Comparison of ENCODE assay signal across 8 cellular contexts in the genomic region with DNA sequence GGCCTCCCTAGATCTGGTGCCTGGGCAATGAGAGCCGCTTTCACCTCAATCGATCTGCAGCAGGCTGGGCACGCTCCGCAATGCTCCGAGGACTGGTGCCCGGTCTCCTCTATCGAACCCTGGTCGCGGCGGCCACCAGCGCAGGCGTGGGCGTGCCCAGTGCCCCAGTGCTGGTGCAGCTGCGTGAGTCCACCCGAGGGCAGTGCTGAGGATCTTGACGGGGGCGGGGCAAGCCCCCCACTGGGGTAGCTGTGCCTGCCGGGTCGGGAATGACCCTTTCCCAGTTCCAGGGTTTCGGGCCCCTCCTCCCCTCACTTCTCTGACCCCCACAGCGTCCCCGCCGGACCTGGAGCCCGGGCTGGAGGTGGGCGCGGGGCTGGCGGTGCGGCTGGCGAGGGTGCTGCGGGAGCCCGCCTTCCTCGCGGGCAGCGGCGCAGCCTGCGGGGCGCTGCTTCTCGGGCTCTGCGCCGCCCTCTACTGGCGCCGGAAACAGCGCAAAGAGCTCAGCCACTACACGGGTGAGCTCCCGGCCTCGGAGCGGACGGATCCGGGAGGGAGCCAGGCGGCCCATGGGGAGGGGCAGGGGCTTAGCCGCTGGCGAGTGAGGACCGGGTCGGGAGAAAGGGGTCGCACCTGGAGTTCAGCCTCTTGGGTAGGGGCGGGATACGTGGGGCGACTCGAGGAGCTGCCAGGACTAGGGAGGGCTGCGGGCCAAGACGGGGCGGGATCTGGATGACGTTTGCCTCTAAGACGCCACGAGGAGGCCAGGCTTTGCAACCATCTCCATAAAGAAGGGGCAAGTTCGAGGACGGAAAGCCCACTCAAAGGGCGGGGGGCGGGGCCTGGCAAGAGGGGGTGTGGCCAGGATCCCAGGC. TPM values are rescaled to one million over a fixed set of nuclear protein-coding genes. Genes with fewer than 3 reads are reported as not detected.
A peak's percentile ranks its signal among the peaks of the same experiment; 100 is the strongest.
DNase-seq lines count a peak whose midpoint lies in the region; ATAC-seq and TF ChIP-seq lines count a peak whose summit lies in the region.

No MANE protein-coding gene starts in this region.

- peaks cover 24% of the 10 kb centered on the region for H3K27me3 Mint-ChIP-seq in activated T-helper 17 cell treated with anti-CD3 and anti-CD28 coated beads, Interleukin-2, amount 50 U/mL, for 72 hours
- peaks cover 57% of the 10 kb centered on the region for H3K27me3 Mint-ChIP-seq in nephron (ENCODE audit: low read depth)

- no peaks in the 10 kb centered on the region for H3K4me1 Mint-ChIP-seq in activated T-helper 17 cell treated with anti-CD3 and anti-CD28 coated beads, Interleukin-2, amount 50 U/mL, for 72 hours
- H3K4me1 Mint-ChIP-seq in nephron: peaks cover 5% of the 10 kb centered on the region

- H3K4me3 Mint-ChIP-seq in activated T-helper 17 cell treated with anti-CD3 and anti-CD28 coated beads, Interleukin-2, amount 50 U/mL, for 72 hours: peak overlapping the region; percentile 80
- peak overlapping the region; percentile 85 to 93 (median 93) for H3K4me3 Mint-ChIP-seq in nephron

- no peaks in the 10 kb centered on the region for H3K36me3 Mint-ChIP-seq in activated T-helper 17 cell treated with anti-CD3 and anti-CD28 coated beads, Interleukin-2, amount 50 U/mL, for 72 hours (ENCODE audit: low read depth)
- H3K36me3 Mint-ChIP-seq in nephron (ENCODE audit: low read depth): no peaks in the 10 kb centered on the region

- no peaks in the 10 kb centered on the region for H3K9me3 Mint-ChIP-seq in activated T-helper 17 cell treated with anti-CD3 and anti-CD28 coated beads, Interleukin-2, amount 50 U/mL, for 72 hours
- H3K9me3 Mint-ChIP-seq in nephron: no peaks in the 10 kb centered on the region

- DNase-seq in D341Med (ENCODE audit: low spot score) (peak; percentile 93), HUDEP-2 (lab: John Stamatoyannopoulos, UW; ENCODE audit: unreplicated experiment in 76 of 76) (peak in 74 of 76 experiments; percentile 22 to 91 (median 75)), RPMI7951 (ENCODE audit: low read depth) (peak; percentile 95), fibroblast of the aortic adventitia (ENCODE audit: low read depth) (peak; percentile 96)
- peak; percentile 78 for DNase-seq in stimulated activated naive CD4-positive, alpha-beta T cell treated with Interleukin-2 at 50 U/mL for 16 hours (lab: John Stamatoyannopoulos, UW)

- peak overlapping the region; percentile 73 for H3K27ac Mint-ChIP-seq in activated T-helper 17 cell treated with anti-CD3 and anti-CD28 coated beads, Interleukin-2, amount 50 U/mL, for 72 hours
- H3K27ac Mint-ChIP-seq in nephron: peak overlapping the region; percentile 86 to 98 (median 94)

- TF ChIP-seq CTCF in fibroblast of the aortic adventitia (IDR thresholded peaks at IDR 0.05; ENCODE audit: insufficient read depth, low read length) (peak; percentile 68), nephron (IDR thresholded peaks at IDR 0.05; ENCODE audit: unreplicated experiment in 3 of 3) (peak; percentile 69 to 92 (median 73))

- H3K4me3 ChIP-seq in fibroblast of the aortic adventitia (ENCODE audit: low read depth, low read length): peak overlapping the region; percentile 71

- peak; percentile 97 for ATAC-seq in GM21390 (IDR thresholded peaks at IDR 0.05; ENCODE audit: unreplicated experiment)
- peak; percentile 97 for ATAC-seq in activated T-helper 17 cell treated with anti-CD3 and anti-CD28 coated beads, Interleukin-2, amount 50 U/mL, for 72 hours (replicated peaks)

RNA-seq across cellular contexts. Expression of a gene that starts 10.9 kb away (rescaled TPM):
- 20.3 and 21.7 TPM in 2 replicates for total RNA-seq in RPMI7951 (2014; rRNA removed; shearing (Covaris generic))
- total RNA-seq in activated T-helper 17 cell treated with anti-CD3 and anti-CD28 coated beads, Interleukin-2, amount 50 U/mL, for 72 hours: 1 to 10 TPM; 8.1 TPM
- 11.7 and 13.6 TPM in 2 replicates for total RNA-seq in fibroblast of the aortic adventitia (ENCODE audit: low replicate concordance)

RNA-seq across cellular contexts. Expression of a gene that starts 21.5 kb away (rescaled TPM):
- total RNA-seq in RPMI7951 (2014; rRNA removed; shearing (Covaris generic)): 8.9 and 9.6 TPM in 2 replicates
- total RNA-seq in activated T-helper 17 cell treated with anti-CD3 and anti-CD28 coated beads, Interleukin-2, amount 50 U/mL, for 72 hours: not detected
- total RNA-seq in fibroblast of the aortic adventitia (ENCODE audit: low replicate concordance): 1.3 and 3.3 TPM in 2 replicates

RNA-seq across cellular contexts. Expression of a gene that starts 42.9 kb away (rescaled TPM):
- not detected in 2 replicates for total RNA-seq in RPMI7951 (2014; rRNA removed; shearing (Covaris generic))
- not detected for total RNA-seq in activated T-helper 17 cell treated with anti-CD3 and anti-CD28 coated beads, Interleukin-2, amount 50 U/mL, for 72 hours
- not detected in 2 replicates for total RNA-seq in fibroblast of the aortic adventitia (ENCODE audit: low replicate concordance)

RNA-seq across cellular contexts. Expression of a gene that starts 59.7 kb away (rescaled TPM):
- not detected in 2 replicates for total RNA-seq in RPMI7951 (2014; rRNA removed; shearing (Covaris generic))
- total RNA-seq in activated T-helper 17 cell treated with anti-CD3 and anti-CD28 coated beads, Interleukin-2, amount 50 U/mL, for 72 hours: not detected
- not detected in 2 replicates for total RNA-seq in fibroblast of the aortic adventitia (ENCODE audit: low replicate concordance)

Comparison
In these comparisons a context has a peak if more than half of its experiments do, and no peak if none do; other contexts are left out.
1. Peak in every context shown above with its lines: DNase-seq, ATAC-seq and H3K4me3 ChIP-seq.